8 cellular contexts compared by ENCODE assay signal in the genomic region with DNA sequence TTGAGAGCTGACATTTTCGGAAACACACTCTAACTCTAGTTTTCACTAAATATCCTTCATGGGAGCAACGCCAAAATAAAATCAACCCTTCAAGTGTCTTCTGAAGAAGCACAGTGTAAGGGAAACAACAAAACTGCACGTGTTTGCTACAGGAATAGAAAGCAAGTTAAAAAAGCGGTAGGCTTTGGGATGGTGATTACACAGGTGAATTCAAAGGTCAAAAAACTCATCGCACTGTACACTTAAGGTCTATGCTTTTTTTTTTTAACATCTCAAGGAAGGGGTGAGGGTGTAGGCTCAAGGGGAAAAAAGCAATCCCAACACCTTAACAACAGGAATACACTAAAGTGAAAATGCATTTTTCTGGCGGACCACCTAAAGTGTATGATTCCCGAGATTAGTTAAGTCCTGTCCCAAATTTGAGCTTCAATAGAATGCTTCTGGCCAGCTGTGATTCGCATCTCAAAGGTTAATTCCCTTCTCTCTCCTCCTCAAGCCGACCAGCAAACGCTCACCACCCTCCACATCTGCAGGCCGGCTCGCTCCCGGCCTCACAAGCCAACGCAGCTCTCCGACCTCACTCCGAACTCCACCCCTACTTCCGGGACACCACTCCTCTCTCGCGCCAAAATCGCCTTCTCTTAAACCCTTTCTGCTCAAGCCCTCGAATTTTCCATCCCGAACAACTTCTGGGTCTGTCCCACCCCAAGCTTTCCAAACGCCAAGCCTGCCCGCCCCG. TPM values are rescaled to one million over a fixed set of nuclear protein-coding genes. Genes with fewer than 3 reads are reported as not detected.
DNase-seq lines count a peak whose midpoint lies in the region; ATAC-seq and TF ChIP-seq lines count a peak whose summit lies in the region.

No MANE protein-coding gene starts in this region.

- H3K4me3 ChIP-seq in DOHH2 (ENCODE audit: low read length) = peak overlapping the region; percentile 83
- peak overlapping the region; percentile 88 for H3K4me3 ChIP-seq in OCI-LY7 (ENCODE audit: low read depth, low read length, poor library complexity, severe bottlenecking)
- H3K4me3 ChIP-seq in prostate gland = peak overlapping the region; percentile 88

- CTCF ChIA-PET in OCI-LY7 (lab: Charles Lee; ENCODE audit: unreplicated experiment) = no interaction called here

- no peak overlapping the region for H2AFZ ChIP-seq in OCI-LY7 (ENCODE audit: low read length)

- TF ChIP-seq CTCF in DOHH2 (IDR thresholded peaks at IDR 0.05; ENCODE audit: low read depth, low read length, poor library complexity, severe bottlenecking) (no peak), OCI-LY7 (conservative IDR thresholded peaks at IDR 0.05; ENCODE audit: low read length) (no peak), prostate gland (IDR thresholded peaks at IDR 0.05) (no peak)

- H4K20me1 ChIP-seq in DOHH2 (ENCODE audit: control insufficient read depth, insufficient read depth, low read depth, low read length) (peaks cover 44% of the 10 kb centered on the region), OCI-LY7 (ENCODE audit: insufficient read depth, low read length) (peaks cover 43% of the 10 kb centered on the region)

- H3K4me1 ChIP-seq in DOHH2 (ENCODE audit: control insufficient read depth, low read length) (peaks cover 51% of the 10 kb centered on the region), OCI-LY7 (ENCODE audit: insufficient read depth, low read length, poor library complexity, severe bottlenecking) (peaks cover 38% of the 10 kb centered on the region), prostate gland (replicated peaks) (peaks cover 7% of the 10 kb centered on the region)

- BruUV-seq in OCI-LY7 (replicated peaks; lab: Mats Ljungman, UMichigan) = no TSS peak

- H3K79me2 ChIP-seq in DOHH2 (ENCODE audit: control insufficient read depth, low read length) (peaks cover 74% of the 10 kb centered on the region), OCI-LY7 (ENCODE audit: insufficient read depth, low read depth, low read length) (peaks cover 66% of the 10 kb centered on the region)

- peaks cover 48% of the 10 kb centered on the region for H3K36me3 ChIP-seq in DOHH2 (ENCODE audit: control insufficient read depth, low read length)
- H3K36me3 ChIP-seq in OCI-LY7 (ENCODE audit: insufficient read depth, low read length) = peaks cover 19% of the 10 kb centered on the region
- H3K36me3 ChIP-seq in prostate gland = no peaks in the 10 kb centered on the region

- intact Hi-C loops in OCI-LY7 (cut with micrococcal nuclease; ENCODE audit: unreplicated experiment) = loop anchor here (5.0 kb wide), 1 partner anchor 350 kb away; no protein-coding TSS in a partner anchor
- intact Hi-C loops in left ventricle myocardium superior (cut with micrococcal nuclease) = no loop called here
- intact Hi-C loops in prostate gland (cut with DNase I) = no loop called here

- H3F3A ChIP-seq in DOHH2 (ENCODE audit: control insufficient read depth, insufficient read depth) = no peaks in the 10 kb centered on the region

- H3K27ac ChIP-seq in DOHH2 (ENCODE audit: low read depth, low read length) (peak overlapping the region; percentile 76), OCI-LY7 (ENCODE audit: low read depth, low read length, poor library complexity, severe bottlenecking) (peak overlapping the region; percentile 84), prostate gland (peak overlapping the region; percentile 97 to 98)

- no peaks in the 10 kb centered on the region for H3K9me3 ChIP-seq in DOHH2 (ENCODE audit: control insufficient read depth, insufficient read depth, low read length)
- no peaks in the 10 kb centered on the region; the same call in 1 of the 2 replicates for H3K9me3 ChIP-seq in OCI-LY7 (ENCODE audit: low read length)
- H3K9me3 ChIP-seq in prostate gland = no peaks in the 10 kb centered on the region

- no peaks in the 10 kb centered on the region for H3K9me2 ChIP-seq in DOHH2 (replicated peaks; ENCODE audit: control insufficient read depth, low read length)
- H3K9me2 ChIP-seq in OCI-LY7 (ENCODE audit: insufficient read depth, low read length) = no peaks in the 10 kb centered on the region

- DNase-seq in OCI-LY7 (ENCODE audit: low spot score) (peak; percentile 67), amniotic stem cell (lab: John Stamatoyannopoulos, UW) (peak; percentile 22), left ventricle myocardium superior (peak; percentile 76), prostate gland (ENCODE audit: low spot score) (peak; percentile 54), DMS153 treated with DMSO at 0.1 percent for 48 hours (lab: John Stamatoyannopoulos, UW; ENCODE audit: unreplicated experiment) (no peak)

- no peak for TF ChIP-seq POLR2A in prostate gland (IDR thresholded peaks at IDR 0.05)

- peak; percentile 33 for ATAC-seq in GM19438 (IDR thresholded peaks at IDR 0.05; ENCODE audit: low read depth, unreplicated experiment)
- ATAC-seq in HG03460 (IDR thresholded peaks at IDR 0.05; ENCODE audit: unreplicated experiment) = peak; percentile 49
- peak; percentile 69 for ATAC-seq in left ventricle myocardium superior

- POLR2A ChIA-PET in OCI-LY7 (lab: Charles Lee) = interaction anchor here (1.1 to 2.3 kb wide), 3 partner anchors 10 to 443 kb away, joined by 3 to 6 read pairs (median 5); no protein-coding TSS in a partner anchor

- WGBS in prostate gland = 1% methylated on average over 25 of the region's 25 CpGs

- H3K4me2 ChIP-seq in DOHH2 (ENCODE audit: low read length) (peak overlapping the region; percentile 87), OCI-LY7 (ENCODE audit: low read length) (peak overlapping the region; percentile 99)

- no peaks in the 10 kb centered on the region for H3K27me3 ChIP-seq in DOHH2 (ENCODE audit: control insufficient read depth, low read length)
- H3K27me3 ChIP-seq in prostate gland (replicated peaks; ENCODE audit: insufficient read depth) = no peaks in the 10 kb centered on the region

RNA-seq across cellular contexts. Expression of gene ARGLU1, which starts 1.1 kb away (rescaled TPM):
- 71.9 and 89.1 TPM in 2 replicates for total RNA-seq in OCI-LY7 (2014; rRNA removed; shearing (Covaris generic))
- total RNA-seq in OCI-LY7 (2022) = 71.6 and 87.7 TPM in 2 replicates
- 32.4 TPM for total RNA-seq in left ventricle myocardium superior
- 10 to 100 TPM; 52.1 to 95.9 TPM for total RNA-seq in prostate gland

RNA-seq across cellular contexts. Expression of gene EFNB2, which starts 31.4 kb away (rescaled TPM):
- total RNA-seq in OCI-LY7 (2014; rRNA removed; shearing (Covaris generic)) = 0.25 and 0.49 TPM in 2 replicates
- total RNA-seq in OCI-LY7 (2022) = 0.31 and 0.51 TPM in 2 replicates
- 9.2 TPM for total RNA-seq in left ventricle myocardium superior
- 10 to 100 TPM; 46.1 to 52.4 TPM for total RNA-seq in prostate gland
